1 cellular context compared by ENCODE assay signal in genomic region chr17:81927653-81928496, GRCh38.
TF ChIP-seq lines count a peak whose summit lies in the region.

Gene MAFG, minus strand, starts transcription at chr17:81927735. Its CDS starts 4,550 bp downstream, at chr17:81923185.

TF ChIP-seq in K562, 482 proteins besides CTCF, POLR2A, EP300 and RAD21 (continued from another document and continues in another):
- TF ChIP-seq ZNF518B (CRISPR knock-in tag; IDR thresholded peaks at IDR 0.05) (no peak), GABPB1 (CRISPR knock-in tag; IDR thresholded peaks at IDR 0.05) (peak; percentile 51; the same call in 1 of the 2 replicates), PTTG1 (tag; IDR thresholded peaks at IDR 0.05; ENCODE audit: low read depth) (no peak), PBX2 (CRISPR knock-in tag; IDR thresholded peaks at IDR 0.05; ENCODE audit: low read depth) (no peak), PBX2 (tag; conservative IDR thresholded peaks at IDR 0.05; ENCODE audit: low read depth) (no peak), CREB3 (tag; conservative IDR thresholded peaks at IDR 0.05; ENCODE audit: low read depth) (no peak), ESRRB (CRISPR knock-in tag; IDR thresholded peaks at IDR 0.05; ENCODE audit: borderline replicate concordance) (no peak), SMARCE1 (IDR thresholded peaks at IDR 0.05) (no peak), ZNF324 (CRISPR knock-in tag; IDR thresholded peaks at IDR 0.05) (no peak), BRF2 (IDR thresholded peaks at IDR 0.05; ENCODE audit: borderline replicate concordance, insufficient read depth, insufficient read length) (no peak), ZNF277 (CRISPR knock-in tag; IDR thresholded peaks at IDR 0.05; ENCODE audit: borderline replicate concordance) (no peak), LEF1 (IDR thresholded peaks at IDR 0.05) (no peak), PYGO2 (tag; IDR thresholded peaks at IDR 0.05) (no peak), NUFIP1 (IDR thresholded peaks at IDR 0.05; ENCODE audit: partially characterized antibody) (no peak), E2F4 (CRISPR knock-in tag; IDR thresholded peaks at IDR 0.05; ENCODE audit: low read depth) (no peak), JUNB (CRISPR knock-in tag; conservative IDR thresholded peaks at IDR 0.05) (no peak), HNRNPL (IDR thresholded peaks at IDR 0.05; ENCODE audit: low read depth, low read length) (peak; percentile 81; the same call in 1 of the 2 replicates), HOMEZ (CRISPR knock-in tag; IDR thresholded peaks at IDR 0.05) (no peak), ZNF3 (CRISPR knock-in tag; IDR thresholded peaks at IDR 0.05) (no peak), TRIM24 (IDR thresholded peaks at IDR 0.05) (peak in 1 of 2 experiments; percentile 91; a peak in 2 of 4 replicates), ZFPM2 (CRISPR knock-in tag; IDR thresholded peaks at IDR 0.05) (no peak), ZNF197 (CRISPR knock-in tag; IDR thresholded peaks at IDR 0.05; ENCODE audit: low read depth) (no peak), CREB1 (IDR thresholded peaks at IDR 0.05) (peak; percentile 69; the same call in 1 of the 2 replicates), CREB1 (CRISPR knock-in tag; IDR thresholded peaks at IDR 0.05) (peak; percentile 79), YBX1 (IDR thresholded peaks at IDR 0.05) (no peak), CXXC5 (CRISPR knock-in tag; IDR thresholded peaks at IDR 0.05) (peak; percentile 84), CBFA2T3 (IDR thresholded peaks at IDR 0.05) (no peak), HINFP (tag; conservative IDR thresholded peaks at IDR 0.05; ENCODE audit: low read depth) (no peak), POLR2AphosphoS5 (IDR thresholded peaks at IDR 0.05; ENCODE audit: control insufficient read depth, insufficient read depth, low read depth, low read length) (peak; percentile 32; the same call in 1 of the 2 replicates), POLR3A (IDR thresholded peaks at IDR 0.05; ENCODE audit: borderline replicate concordance, extremely low read depth, insufficient read depth, insufficient read length) (no peak), MCM2 (IDR thresholded peaks at IDR 0.05; ENCODE audit: low read depth) (no peak), STAT5B (CRISPR knock-in tag; IDR thresholded peaks at IDR 0.05) (no peak), ZNF592 (IDR thresholded peaks at IDR 0.05) (peak; percentile 55; the same call in 1 of the 2 replicates), ZNF76 (CRISPR knock-in tag; IDR thresholded peaks at IDR 0.05; ENCODE audit: borderline replicate concordance) (no peak), STAG1 (CRISPR knock-in tag; IDR thresholded peaks at IDR 0.05; ENCODE audit: borderline replicate concordance) (no peak), MAX (CRISPR knock-in tag; IDR thresholded peaks at IDR 0.05) (peak; percentile 45; the same call in 1 of the 2 replicates), SAFB (IDR thresholded peaks at IDR 0.05; ENCODE audit: borderline replicate concordance, low read depth, low read length) (no peak), ZNF124 (CRISPR knock-in tag; IDR thresholded peaks at IDR 0.05) (no peak), U2AF2 (optimal IDR thresholded peaks at IDR 0.05; ENCODE audit: low read depth, low read length) (no peak), ARID3A (IDR thresholded peaks at IDR 0.05; ENCODE audit: borderline replicate concordance, low read depth, low read length) (no peak), SMAD2 (IDR thresholded peaks at IDR 0.05; ENCODE audit: low read depth, low read length) (no peak)
